Comparison of ENCODE assay signal across 17 cellular contexts in genomic region chr4:168622600-168622999, GRCh38.
"Had no signal": no experiment of that assay in that cellular context is flagged by ENCODE, and none has a peak within 500 bp of the region (broad histone marks: within the 10 kb centered on the region; RNA-seq: fewer than 3 reads in every experiment).

No MANE protein-coding gene starts in this region.

- H3K27ac ChIP-seq: dorsolateral prefrontal cortex, prostate gland, right lobe of liver, stomach had no signal

- H3K9me3 Mint-ChIP-seq: activated naive CD4-positive, alpha-beta T cell treated with anti-CD3 and anti-CD28 coated beads, Interleukin-2, amount 50 U/mL, for 72 hours; naive thymus-derived CD4-positive, alpha-beta T cell had no signal

- H3K4me1 Mint-ChIP-seq: naive thymus-derived CD4-positive, alpha-beta T cell had no signal

- H3K9me3 ChIP-seq: prostate gland, right lobe of liver, stomach had no signal

- H3K27me3 Mint-ChIP-seq: brain had no signal

- H3K4me1 ChIP-seq: prostate gland, right lobe of liver, stomach had no signal

- H3K4me3 ChIP-seq: dorsolateral prefrontal cortex, prostate gland, right lobe of liver, stomach had no signal

- H3K4me3 Mint-ChIP-seq: brain; naive thymus-derived CD4-positive, alpha-beta T cell had no signal

- ATAC-seq: activated naive CD4-positive, alpha-beta T cell treated with anti-CD3 and anti-CD28 coated beads, Interleukin-2, amount 50 U/mL, for 72 hours; naive thymus-derived CD4-positive, alpha-beta T cell; right lobe of liver had no signal

- FAIRE-seq: endometrium, frontal cortex, keratinocyte, TTC549, urothelium cell line had no signal

- H3K36me3 Mint-ChIP-seq: activated naive CD4-positive, alpha-beta T cell treated with anti-CD3 and anti-CD28 coated beads, Interleukin-2, amount 50 U/mL, for 72 hours; brain; naive thymus-derived CD4-positive, alpha-beta T cell had no signal

- DNase-seq: activated CD4-positive, alpha-beta T cell treated with anti-CD3 and anti-CD28 coated beads, Interleukin-2, amount 50 U/mL, for 1 hour; activated T-cell treated with anti-CD3 and anti-CD28 coated beads, Interleukin-2, amount 50 U/mL, for 1 hour; dorsolateral prefrontal cortex; naive thymus-derived CD4-positive, alpha-beta T cell; right lobe of liver; stimulated activated CD4-positive, alpha-beta T cell treated with anti-CD3 and anti-CD28 coated beads, Interleukin-15, amount 100 ng/mL, for 24 hours; stimulated activated CD4-positive, alpha-beta T cell treated with anti-CD3 and anti-CD28 coated beads, Interleukin-4, amount 100 ng/mL, for 4 hours; stomach; T-helper 2 cell had no signal

- H3K27ac Mint-ChIP-seq: activated naive CD4-positive, alpha-beta T cell treated with anti-CD3 and anti-CD28 coated beads, Interleukin-2, amount 50 U/mL, for 72 hours; brain; naive thymus-derived CD4-positive, alpha-beta T cell had no signal

- H3K36me3 ChIP-seq: prostate gland, right lobe of liver, stomach had no signal

- H3K27me3 ChIP-seq: right lobe of liver, stomach had no signal
